ENCODE assay signal across 24 cellular contexts in genomic region chr1:66138613-66139012, GRCh38.
DNase-seq lines count a peak whose midpoint lies in the region; ATAC-seq, FAIRE-seq and TF ChIP-seq lines count a peak whose summit lies in the region.
"Had no signal": no experiment of that assay in that cellular context is flagged by ENCODE, and none has a peak within 500 bp of the region (broad histone marks: within the 10 kb centered on the region; RNA-seq: fewer than 3 reads in every experiment).

No MANE protein-coding gene starts in this region.

- H3K4me1 ChIP-seq in OCI-LY1 (ENCODE audit: insufficient read depth, low read length, severe bottlenecking) (peaks cover 88% of the 10 kb centered on the region), astrocyte (ENCODE audit: insufficient read depth, low read length) (no peaks in the 10 kb centered on the region), small intestine (ENCODE audit: control insufficient read depth in 2 of 2, insufficient read depth in 1 of 2, low read depth in 1 of 2, low read length in 1 of 2) (no peaks in the 10 kb centered on the region)
- H3K4me1 ChIP-seq: Caco-2 had no signal

- no peak for TF ChIP-seq CTCF in OCI-LY1 (IDR thresholded peaks at IDR 0.05; ENCODE audit: low read length)
- no peak for TF ChIP-seq CTCF in astrocyte (IDR thresholded peaks at IDR 0.05; ENCODE audit: insufficient read depth, low read depth, low read length)

- H3K4me3 ChIP-seq in OCI-LY1 (ENCODE audit: low read depth, low read length, poor library complexity, severe bottlenecking) (no peak overlapping the region), astrocyte (ENCODE audit: insufficient read depth, low read depth, low read length) (no peak overlapping the region), small intestine (ENCODE audit: low read depth in 1 of 2, low read length in 2 of 2) (no peak overlapping the region)
- H3K4me3 ChIP-seq: A549; BLaER1 treated with 17β-estradiol and CSF1 and Interleukin-3, amounts not matched to agents 10 nM and 100 nM had no signal

- DNase-seq in astrocyte (ENCODE audit: low read depth) = no peak
- no peak for DNase-seq in left colon
- DNase-seq in small intestine = peak; percentile 80
- DNase-seq in Right ventricle myocardium superior = no peak
- DNase-seq in NCI-H1436 (lab: John Stamatoyannopoulos, UW) = no peak
- DNase-seq: AML-193; Caco-2; Calu3; CD4-positive, alpha-beta T cell; CD8-positive, alpha-beta T cell; DMS79 treated with DMSO at 0.1 percent for 48 hours; GF-D8 had no signal

- H3K9me2 ChIP-seq in OCI-LY1 (ENCODE audit: low read depth, low read length) = no peaks in the 10 kb centered on the region

- peaks cover 5% of the 10 kb centered on the region for H3K4me1 Mint-ChIP-seq in astrocyte (ENCODE audit: low read depth, unreplicated experiment)

- H3K9ac ChIP-seq in OCI-LY1 (ENCODE audit: low read length) = no peak overlapping the region
- H3K9ac ChIP-seq in astrocyte (ENCODE audit: low read length) = no peak overlapping the region
- H3K9ac ChIP-seq: BLaER1 treated with 17β-estradiol and CSF1 and Interleukin-3, amounts not matched to agents 10 nM and 100 nM had no signal

- ATAC-seq in left colon (peak; percentile 86), HG03159 (IDR thresholded peaks at IDR 0.05; ENCODE audit: unreplicated experiment) (no peak), Right ventricle myocardium superior (ENCODE audit: poor library complexity) (no peak), HG02981 (IDR thresholded peaks at IDR 0.05; ENCODE audit: unreplicated experiment) (no peak)
- ATAC-seq: A549; CD8-positive, alpha-beta T cell had no signal

- no peaks in the 10 kb centered on the region for H3K27me3 ChIP-seq in OCI-LY1 (ENCODE audit: insufficient read depth, low read length)
- no peaks in the 10 kb centered on the region for H3K27me3 ChIP-seq in astrocyte (ENCODE audit: insufficient read depth, low read length)
- no peaks in the 10 kb centered on the region for H3K27me3 ChIP-seq in small intestine (ENCODE audit: control insufficient read depth in 2 of 2, insufficient read depth in 2 of 2, low read length in 2 of 2)

- no peaks in the 10 kb centered on the region for H3K9me3 ChIP-seq in OCI-LY1 (ENCODE audit: low read length)
- H3K9me3 ChIP-seq in astrocyte (ENCODE audit: insufficient read depth, low read depth, low read length) = no peaks in the 10 kb centered on the region
- H3K9me3 ChIP-seq in small intestine (ENCODE audit: control insufficient read depth, low read depth) = no peaks in the 10 kb centered on the region
- H3K9me3 ChIP-seq: A549, Caco-2 had no signal

- FAIRE-seq in astrocyte (lab: Jason Lieb, UNC) (peak; percentile 17), small intestine (lab: Jason Lieb, UNC) (no peak)
- FAIRE-seq: A549, D721Med, G401.6, GM12891, GM19239 had no signal

- intact Hi-C loops in left colon (cut with DNase I, micrococcal nuclease) = no loop called here
- intact Hi-C loops in Right ventricle myocardium superior (cut with DNase I) = no loop called here

- H3K79me2 ChIP-seq in OCI-LY1 (ENCODE audit: insufficient read depth, low read length) (no peaks in the 10 kb centered on the region), astrocyte (ENCODE audit: insufficient read depth, low read length) (no peaks in the 10 kb centered on the region)

- H3K36me3 ChIP-seq in OCI-LY1 (ENCODE audit: insufficient read depth, low read length) (no peaks in the 10 kb centered on the region), astrocyte (ENCODE audit: insufficient read depth, low read length) (no peaks in the 10 kb centered on the region), small intestine (ENCODE audit: control insufficient read depth in 2 of 2, insufficient read depth in 2 of 2, low read length in 2 of 2) (no peaks in the 10 kb centered on the region)
- H3K36me3 ChIP-seq: BLaER1 treated with 17β-estradiol and CSF1 and Interleukin-3, amounts not matched to agents 10 nM and 100 nM had no signal

- no peaks in the 10 kb centered on the region for H3K36me3 Mint-ChIP-seq in astrocyte (ENCODE audit: low read depth, unreplicated experiment)
- H3K36me3 Mint-ChIP-seq: CD8-positive, alpha-beta T cell had no signal

- H3F3A ChIP-seq in OCI-LY1 (ENCODE audit: insufficient read depth, low read length) = no peaks in the 10 kb centered on the region

- peak overlapping the region; percentile 61 for H3K27ac ChIP-seq in OCI-LY1 (ENCODE audit: low read depth, low read length, poor library complexity, severe bottlenecking)
- no peak overlapping the region for H3K27ac ChIP-seq in astrocyte (ENCODE audit: low read depth, low read length)
- no peak overlapping the region for H3K27ac ChIP-seq in small intestine (ENCODE audit: low read depth in 1 of 2, low read length in 1 of 2)
- H3K27ac ChIP-seq: 22Rv1; A549; BLaER1 treated with 17β-estradiol and CSF1 and Interleukin-3, amounts not matched to agents 10 nM and 100 nM; C4-2B had no signal

- H2AFZ ChIP-seq in OCI-LY1 (ENCODE audit: low read length) = no peak overlapping the region
- no peak overlapping the region for H2AFZ ChIP-seq in astrocyte (ENCODE audit: low read depth, low read length)

- no peaks in the 10 kb centered on the region for H4K20me1 ChIP-seq in OCI-LY1 (ENCODE audit: insufficient read depth, low read length)
- no peaks in the 10 kb centered on the region for H4K20me1 ChIP-seq in astrocyte (ENCODE audit: insufficient read depth, low read length)
- H4K20me1 ChIP-seq: BLaER1 treated with 17β-estradiol and CSF1 and Interleukin-3, amounts not matched to agents 10 nM and 100 nM had no signal

- H3K27me3 Mint-ChIP-seq in astrocyte (ENCODE audit: low read depth, unreplicated experiment) = no peaks in the 10 kb centered on the region
- H3K27me3 Mint-ChIP-seq: CD4-positive, alpha-beta T cell had no signal

- H3K4me2 ChIP-seq in OCI-LY1 (ENCODE audit: low read length) (no peak overlapping the region), astrocyte (ENCODE audit: low read length) (no peak overlapping the region)
- H3K4me2 ChIP-seq: A549; BLaER1 treated with 17β-estradiol and CSF1 and Interleukin-3, amounts not matched to agents 10 nM and 100 nM had no signal

- H3K4me3 Mint-ChIP-seq in astrocyte (ENCODE audit: unreplicated experiment) = no peak overlapping the region
- H3K4me3 Mint-ChIP-seq: B cell; CD4-positive, alpha-beta T cell; CD8-positive, alpha-beta T cell had no signal

- no peaks in the 10 kb centered on the region for H3K9me3 Mint-ChIP-seq in astrocyte (ENCODE audit: unreplicated experiment)
- H3K9me3 Mint-ChIP-seq: CD4-positive, alpha-beta T cell; CD8-positive, alpha-beta T cell had no signal

- no peak overlapping the region for H3K27ac Mint-ChIP-seq in astrocyte (ENCODE audit: unreplicated experiment)
- H3K27ac Mint-ChIP-seq: B cell; CD4-positive, alpha-beta T cell; CD8-positive, alpha-beta T cell had no signal
